Comparison of ENCODE assay signal across 1 cellular context in genomic region chr16:12027558-12027957, GRCh38.
TF ChIP-seq lines count a peak whose summit lies in the region.

No MANE protein-coding gene starts in this region.

TF ChIP-seq in GM12878, 131 proteins besides CTCF, POLR2A, EP300 and RAD21 (continued from another document):
- TF ChIP-seq ZBTB4 (CRISPR knock-in tag; IDR thresholded peaks at IDR 0.05) (no peak), HDAC6 (IDR thresholded peaks at IDR 0.05; ENCODE audit: unreplicated experiment) (no peak)
